In the genomic region with DNA sequence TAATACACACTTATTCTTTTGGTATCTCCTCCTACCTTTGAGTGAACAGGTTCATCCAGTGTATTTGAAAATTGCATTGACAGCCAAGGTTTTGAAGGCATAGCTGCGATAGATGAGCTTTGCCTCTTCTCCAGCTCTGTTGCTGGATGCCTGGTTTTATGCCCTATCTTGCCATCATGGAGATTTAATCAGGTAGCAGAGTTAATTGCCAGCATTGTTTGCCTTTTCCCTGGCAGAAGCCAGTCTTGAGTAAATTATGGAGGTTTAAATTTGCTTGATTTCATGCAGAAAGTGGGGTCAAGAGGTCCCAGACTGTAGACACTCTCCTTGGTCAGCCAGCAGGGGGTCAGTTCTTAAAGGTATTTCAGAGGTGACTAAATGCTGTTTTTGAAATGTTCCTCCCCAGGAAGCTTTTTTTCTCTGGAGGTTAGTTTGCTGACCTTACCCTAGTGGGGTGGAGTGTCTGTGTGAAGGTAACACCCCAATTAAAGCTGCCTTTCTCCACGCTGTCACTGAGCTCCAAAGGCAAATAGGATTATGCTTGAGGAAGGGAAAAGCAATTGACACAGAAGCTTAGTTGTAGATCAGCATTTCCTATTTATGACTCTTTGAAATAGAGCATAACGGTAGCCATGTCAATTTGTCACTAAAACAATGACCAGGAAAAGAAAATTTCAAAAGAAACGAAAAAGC, we compare ENCODE assay signal across 2 cellular contexts.
A peak's percentile ranks its signal among the peaks of the same experiment; 100 is the strongest.
TF ChIP-seq lines count a peak whose summit lies in the region.

No MANE protein-coding gene starts in this region.

TF ChIP-seq in GM23338, 12 proteins besides CTCF, POLR2A, EP300 and RAD21 (continues in another document):
- TF ChIP-seq ZNF114 (CRISPR knock-in tag; IDR thresholded peaks at IDR 0.05), result no peak
- no peak for TF ChIP-seq NANOG (IDR thresholded peaks at IDR 0.05; ENCODE audit: borderline replicate concordance)
- no peak for TF ChIP-seq JUNB (IDR thresholded peaks at IDR 0.05; ENCODE audit: unreplicated experiment)
- TF ChIP-seq CREB1 (CRISPR knock-in tag; IDR thresholded peaks at IDR 0.05; ENCODE audit: low read depth), result no peak
- TF ChIP-seq EZH2phosphoT487 (IDR thresholded peaks at IDR 0.05; ENCODE audit: unreplicated experiment), result no peak
- TF ChIP-seq REST (IDR thresholded peaks at IDR 0.05; ENCODE audit: unreplicated experiment), result no peak
- TF ChIP-seq, protein P1, sequence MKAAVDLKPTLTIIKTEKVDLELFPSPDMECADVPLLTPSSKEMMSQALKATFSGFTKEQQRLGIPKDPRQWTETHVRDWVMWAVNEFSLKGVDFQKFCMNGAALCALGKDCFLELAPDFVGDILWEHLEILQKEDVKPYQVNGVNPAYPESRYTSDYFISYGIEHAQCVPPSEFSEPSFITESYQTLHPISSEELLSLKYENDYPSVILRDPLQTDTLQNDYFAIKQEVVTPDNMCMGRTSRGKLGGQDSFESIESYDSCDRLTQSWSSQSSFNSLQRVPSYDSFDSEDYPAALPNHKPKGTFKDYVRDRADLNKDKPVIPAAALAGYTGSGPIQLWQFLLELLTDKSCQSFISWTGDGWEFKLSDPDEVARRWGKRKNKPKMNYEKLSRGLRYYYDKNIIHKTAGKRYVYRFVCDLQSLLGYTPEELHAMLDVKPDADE (IDR thresholded peaks at IDR 0.05), result no peak
- no peak for TF ChIP-seq ZNF331 (CRISPR knock-in tag; IDR thresholded peaks at IDR 0.05; ENCODE audit: low read depth)

TF ChIP-seq in SK-N-SH, 30 proteins besides CTCF, POLR2A, EP300 and RAD21:
- TF ChIP-seq RXRA (IDR thresholded peaks at IDR 0.05; ENCODE audit: borderline replicate concordance, low read depth) (no peak), MXI1 (IDR thresholded peaks at IDR 0.05; ENCODE audit: low read depth, low read length) (no peak; the same call in 1 of the 2 replicates), TCF12 (IDR thresholded peaks at IDR 0.05) (no peak), RCOR1 (IDR thresholded peaks at IDR 0.05; ENCODE audit: low read length) (peak; percentile 80), GATA2 (CRISPR knock-in tag; IDR thresholded peaks at IDR 0.05) (peak; percentile 97), CHD2 (IDR thresholded peaks at IDR 0.05; ENCODE audit: low read length, partially characterized antibody) (peak; percentile 73)
TF ChIP-seq in SK-N-SH: peak in this region for 3.
